In genomic region chr6:82330171-82330804, GRCh38 we compare ENCODE assay signal across 28 cellular contexts. TPM values are rescaled to one million over a fixed set of nuclear protein-coding genes. Genes with fewer than 3 reads are reported as not detected.
"Had no signal": no experiment of that assay in that cellular context is flagged by ENCODE, and none has a peak within 500 bp of the region (broad histone marks: within the 10 kb centered on the region; RNA-seq: fewer than 3 reads in every experiment).

No MANE protein-coding gene starts in this region.

- H3K27me3 Mint-ChIP-seq: progenitor cell of endocrine pancreas, type B pancreatic cell had no signal

- H3K4me2 ChIP-seq: neural progenitor cell, smooth muscle cell had no signal

- H3K4me3 Mint-ChIP-seq: immature natural killer cell; naive B cell; natural killer cell; nephron progenitor cell; neural progenitor cell; stimulated activated memory B cell treated with anti-CD40 and anti-IgM and Interleukin-4, amounts not matched to agents 10 μg/mL and 1 μg/mL and 100 μg/mL, for 72 hours; stimulated activated naive CD8-positive, alpha-beta T cell treated with anti-CD3 and anti-CD28 coated beads, Interleukin-15, amount 100 ng/mL, for 72 hours; type B pancreatic cell had no signal

- H3K36me3 Mint-ChIP-seq: immature natural killer cell; naive B cell; natural killer cell; neural progenitor cell; stimulated activated memory B cell treated with anti-CD40 and anti-IgM and Interleukin-4, amounts not matched to agents 10 μg/mL and 1 μg/mL and 100 μg/mL, for 72 hours; type B pancreatic cell had no signal

- H3K4me1 ChIP-seq: left lung, lower lobe of right lung, right atrium auricular region, right lobe of liver, tibial nerve, uterus had no signal

- H3K9me3 ChIP-seq: left lung, lower lobe of right lung, neutrophil, ovary, right atrium auricular region, right lobe of liver, tibial nerve, uterus had no signal

- H3K36me3 ChIP-seq: left lung, lower lobe of right lung, neural progenitor cell, neutrophil, ovary, right atrium auricular region, right lobe of liver, tibial nerve, uterus had no signal

- H3K27ac ChIP-seq: left lung, lower lobe of right lung, neural progenitor cell, neutrophil, ovary, right atrium auricular region, right lobe of liver, tibial nerve, uterus had no signal

- H3K4me3 ChIP-seq: left lung, lower lobe of right lung, neural progenitor cell, ovary, right atrium auricular region, right lobe of liver, smooth muscle cell, tibial nerve, uterus had no signal

- H3K9ac ChIP-seq: neural progenitor cell had no signal

- H3K27me3 ChIP-seq: left lung, neural progenitor cell, neutrophil, ovary, right atrium auricular region, right lobe of liver, tibial nerve, uterus had no signal

- H3K9me3 Mint-ChIP-seq: nephron progenitor cell, neural progenitor cell had no signal

- H3K4me1 Mint-ChIP-seq: immature natural killer cell; naive B cell; natural killer cell; stimulated activated memory B cell treated with anti-CD40 and anti-IgM and Interleukin-4, amounts not matched to agents 10 μg/mL and 1 μg/mL and 100 μg/mL, for 72 hours; stimulated activated naive CD8-positive, alpha-beta T cell treated with anti-CD3 and anti-CD28 coated beads, Interleukin-15, amount 100 ng/mL, for 72 hours had no signal

- H3K27ac Mint-ChIP-seq: immature natural killer cell; natural killer cell; nephron progenitor cell; neural progenitor cell; progenitor cell of endocrine pancreas; stimulated activated memory B cell treated with anti-CD40 and anti-IgM and Interleukin-4, amounts not matched to agents 10 μg/mL and 1 μg/mL and 100 μg/mL, for 72 hours; stimulated activated naive CD8-positive, alpha-beta T cell treated with anti-CD3 and anti-CD28 coated beads, Interleukin-15, amount 100 ng/mL, for 72 hours; type B pancreatic cell had no signal

- ATAC-seq: left colon; natural killer cell; right lobe of liver; stimulated activated memory B cell treated with anti-CD40 and anti-IgM and Interleukin-4, amounts not matched to agents 10 μg/mL and 1 μg/mL and 100 μg/mL, for 72 hours; stimulated activated naive CD8-positive, alpha-beta T cell treated with anti-CD3 and anti-CD28 coated beads, Interleukin-15, amount 100 ng/mL, for 72 hours had no signal

- DNase-seq: hypothalamus; immature natural killer cell; kidney; left colon; left lung; lower lobe of right lung; naive B cell; natural killer cell; nephron progenitor cell; occipital lobe; ovary; right lobe of liver; stimulated activated CD4-positive, alpha-beta T cell treated with anti-CD3 and anti-CD28 coated beads, Interleukin-1b, Interleukin-23, amount 100 ng/mL, for 48 hours; stimulated activated CD4-positive, alpha-beta T cell treated with anti-CD3 and anti-CD28 coated beads, Interleukin-2, amount 100 ng/mL, for 48 hours; stimulated activated CD4-positive, alpha-beta T cell treated with anti-CD3 and anti-CD28 coated beads, Interleukin-4, amount 100 ng/mL, for 4 hours; stimulated activated CD8-positive, alpha-beta memory T cell treated with anti-CD3 and anti-CD28 coated beads, Interleukin-4, amount 100 ng/mL, for 48 hours; stimulated activated naive CD4-positive, alpha-beta T cell treated with Interleukin-2 at 50 U/mL for 16 hours; stimulated activated naive CD8-positive, alpha-beta T cell treated with anti-CD3 and anti-CD28 coated beads, Interleukin-15, amount 100 ng/mL, for 72 hours; substantia nigra; uterus had no signal

RNA-seq across cellular contexts. Expression of gene TPBG, which starts 33.3 kb away (rescaled TPM):
- polyA plus RNA-seq: immature natural killer cell had no signal
